Comparison of ENCODE assay signal across 28 cellular contexts in the genomic region with DNA sequence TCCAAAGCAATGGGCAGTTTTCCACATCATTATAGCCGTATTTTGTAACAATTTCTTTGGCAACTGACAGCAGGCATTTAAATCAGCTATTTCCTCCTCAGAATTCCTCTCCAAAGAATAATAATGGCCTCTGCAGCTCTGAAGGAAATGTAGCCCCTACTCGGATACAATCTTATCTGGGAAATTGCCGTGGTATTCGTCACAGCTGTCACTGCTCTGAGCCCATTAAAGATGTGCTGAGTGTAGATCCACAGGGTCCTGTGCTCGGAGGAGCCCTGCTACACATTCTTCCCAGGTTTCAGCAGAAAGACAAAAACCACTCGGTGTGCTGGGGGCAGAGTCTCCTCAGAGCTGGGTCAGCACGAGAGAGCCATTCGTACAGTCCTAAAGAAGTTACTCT.
"Had no signal": no experiment of that assay in that cellular context is flagged by ENCODE, and none has a peak within 500 bp of the region (broad histone marks: within the 10 kb centered on the region; RNA-seq: fewer than 3 reads in every experiment).

No MANE protein-coding gene starts in this region.

- H3K9me3 ChIP-seq: esophagus muscularis mucosa, thoracic aorta had no signal

- H3K9me3 Mint-ChIP-seq: activated CD4-positive, alpha-beta memory T cell treated with anti-CD3 and anti-CD28 coated beads, Interleukin-2, amount 10 ng/mL, durations not matched to agents 7 days and 5 days; activated CD4-positive, alpha-beta T cell treated with anti-CD3 and anti-CD28 coated beads, Interleukin-2, amount 10 ng/mL, durations not matched to agents 24 days and 14 days; stimulated activated effector memory CD8-positive, alpha-beta T cell treated with anti-CD3 and anti-CD28 coated beads, Interleukin-12 subunit alpha, Interleukin-12 subunit beta, amount 100 ng/mL, for 72 hours had no signal

- DNase-seq: activated CD4-positive, alpha-beta memory T cell treated with anti-CD3 and anti-CD28 coated beads, Interleukin-2, amount 10 ng/mL, durations not matched to agents 7 days and 5 days; activated CD4-positive, CD25-positive, alpha-beta regulatory T cell treated with anti-CD3 and anti-CD28 coated beads, Interleukin-2, amount 50 U/mL, for 72 hours; activated CD8-positive, alpha-beta memory T cell treated with anti-CD3 and anti-CD28 coated beads, Interleukin-2, amount 50 U/mL, for 48 hours; activated gamma-delta T cell; activated naive CD4-positive, alpha-beta T cell treated with anti-CD3 and anti-CD28 coated beads, Interleukin-2, amount 50 U/mL, for 16 hours; activated T-cell treated with anti-CD3 and anti-CD28 coated beads, Interleukin-2, amount 50 U/mL, for 24 hours; amniotic stem cell; brain microvascular endothelial cell; central memory CD4-positive, alpha-beta T cell; endodermal cell; foreskin melanocyte; heart right ventricle; kidney glomerular epithelial cell; left lung; lower lobe of right lung; naive thymus-derived CD4-positive, alpha-beta T cell; posterior cingulate gyrus; stimulated activated CD4-positive, alpha-beta T cell treated with anti-CD3 and anti-CD28 coated beads, Interleukin-4, amount 100 ng/mL, for 24 hours; T-helper 2 cell had no signal

- H3K27me3 Mint-ChIP-seq: type B pancreatic cell had no signal

- H3K4me3 Mint-ChIP-seq: activated CD4-positive, alpha-beta memory T cell treated with anti-CD3 and anti-CD28 coated beads, Interleukin-2, amount 10 ng/mL, durations not matched to agents 7 days and 5 days; activated CD4-positive, alpha-beta T cell treated with anti-CD3 and anti-CD28 coated beads, Interleukin-2, amount 10 ng/mL, durations not matched to agents 24 days and 14 days; activated T-cell treated with anti-CD3 and anti-CD28 coated beads, Interleukin-2, amount 50 U/mL, for 24 hours; endodermal cell; naive thymus-derived CD4-positive, alpha-beta T cell; stimulated activated effector memory CD8-positive, alpha-beta T cell treated with anti-CD3 and anti-CD28 coated beads, Interleukin-12 subunit alpha, Interleukin-12 subunit beta, amount 100 ng/mL, for 72 hours; stimulated activated naive CD8-positive, alpha-beta T cell treated with anti-CD3 and anti-CD28 coated beads, Interleukin-15, Interleukin-2, amounts not matched to agents 100 ng/mL and 50 ng/mL, for 24 hours; type B pancreatic cell had no signal

- FAIRE-seq: astrocyte had no signal

- H3K36me3 Mint-ChIP-seq: naive thymus-derived CD4-positive, alpha-beta T cell; stimulated activated effector memory CD8-positive, alpha-beta T cell treated with anti-CD3 and anti-CD28 coated beads, Interleukin-12 subunit alpha, Interleukin-12 subunit beta, amount 100 ng/mL, for 72 hours had no signal

- H3K27ac ChIP-seq: brain microvascular endothelial cell, esophagus muscularis mucosa, heart right ventricle, left lung, lower lobe of right lung, skin epidermis, thoracic aorta had no signal

- H3K4me1 ChIP-seq: esophagus muscularis mucosa, heart right ventricle, left lung, lower lobe of right lung had no signal

- H3K36me3 ChIP-seq: brain microvascular endothelial cell, esophagus muscularis mucosa, heart right ventricle, left lung, lower lobe of right lung, thoracic aorta had no signal

- H3K4me3 ChIP-seq: esophagus muscularis mucosa, heart right ventricle, left lung, lower lobe of right lung, skin epidermis, thoracic aorta had no signal

- H3K27ac Mint-ChIP-seq: activated CD4-positive, alpha-beta memory T cell treated with anti-CD3 and anti-CD28 coated beads, Interleukin-2, amount 10 ng/mL, durations not matched to agents 7 days and 5 days; activated CD4-positive, alpha-beta T cell treated with anti-CD3 and anti-CD28 coated beads, Interleukin-2, amount 10 ng/mL, durations not matched to agents 24 days and 14 days; activated T-cell treated with anti-CD3 and anti-CD28 coated beads, Interleukin-2, amount 50 U/mL, for 24 hours; endodermal cell; naive thymus-derived CD4-positive, alpha-beta T cell; stimulated activated effector memory CD8-positive, alpha-beta T cell treated with anti-CD3 and anti-CD28 coated beads, Interleukin-12 subunit alpha, Interleukin-12 subunit beta, amount 100 ng/mL, for 72 hours; stimulated activated naive CD8-positive, alpha-beta T cell treated with anti-CD3 and anti-CD28 coated beads, Interleukin-15, Interleukin-2, amounts not matched to agents 100 ng/mL and 50 ng/mL, for 24 hours; type B pancreatic cell had no signal

- H3K27me3 ChIP-seq: brain microvascular endothelial cell, esophagus muscularis mucosa, left lung had no signal

- ATAC-seq: heart right ventricle; left lung; lower lobe of right lung; naive thymus-derived CD4-positive, alpha-beta T cell; sciatic nerve; stimulated activated effector memory CD8-positive, alpha-beta T cell treated with anti-CD3 and anti-CD28 coated beads, Interleukin-12 subunit alpha, Interleukin-12 subunit beta, amount 100 ng/mL, for 72 hours had no signal

- H3K4me1 Mint-ChIP-seq: activated CD4-positive, alpha-beta memory T cell treated with anti-CD3 and anti-CD28 coated beads, Interleukin-2, amount 10 ng/mL, durations not matched to agents 7 days and 5 days; activated CD4-positive, alpha-beta T cell treated with anti-CD3 and anti-CD28 coated beads, Interleukin-2, amount 10 ng/mL, durations not matched to agents 24 days and 14 days; endodermal cell; naive thymus-derived CD4-positive, alpha-beta T cell; stimulated activated effector memory CD8-positive, alpha-beta T cell treated with anti-CD3 and anti-CD28 coated beads, Interleukin-12 subunit alpha, Interleukin-12 subunit beta, amount 100 ng/mL, for 72 hours had no signal
